ENCODE assay signal across 1 cellular context in the genomic region with DNA sequence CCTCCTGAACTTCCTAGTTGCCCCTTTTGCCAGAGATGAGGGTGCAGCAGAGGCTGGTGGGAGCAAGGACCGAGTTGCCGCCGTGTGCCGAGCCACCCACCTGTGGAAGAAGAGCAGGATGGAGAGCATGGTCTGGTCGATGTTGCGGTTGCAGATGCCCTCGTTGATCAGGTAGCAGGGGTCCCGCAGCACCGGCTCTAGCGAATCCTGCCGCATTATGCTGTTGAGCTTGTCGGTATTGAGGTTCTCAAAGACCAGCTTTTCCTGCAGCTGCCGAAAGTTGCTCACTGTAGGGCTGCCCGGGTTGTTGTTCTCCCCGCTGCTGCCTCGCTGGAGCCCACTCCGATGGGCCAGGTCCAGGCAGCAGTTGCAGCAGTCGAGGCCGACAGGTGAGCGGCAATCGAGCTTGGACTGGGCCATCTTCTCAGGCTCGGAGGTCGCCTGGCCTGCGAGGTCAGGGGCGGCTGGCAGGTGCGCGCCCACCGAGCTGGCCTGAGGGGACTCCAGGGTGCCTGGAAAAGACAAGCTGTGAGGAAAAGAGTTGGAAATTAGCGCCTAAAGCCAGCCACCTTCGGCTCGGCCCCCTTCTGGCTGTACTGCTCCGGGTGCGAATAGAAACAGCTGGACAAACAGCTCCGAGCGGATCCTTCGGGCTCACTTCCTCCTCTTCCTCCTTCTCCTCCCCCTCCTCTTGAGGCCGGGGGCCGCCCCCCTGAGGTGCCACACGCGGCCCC.
TF ChIP-seq lines count a peak whose summit lies in the region.

No MANE protein-coding gene starts in this region.

TF ChIP-seq in A549, 52 proteins besides CTCF, POLR2A, EP300 and RAD21 (continued from another document):
- TF ChIP-seq ZSCAN20 (CRISPR knock-in tag; IDR thresholded peaks at IDR 0.05) = no peak
